Comparison of ENCODE assay signal across 29 cellular contexts in genomic region chr5:1892685-1893445, GRCh38. TPM values are rescaled to one million over a fixed set of nuclear protein-coding genes. Genes with fewer than 3 reads are reported as not detected.
DNase-seq lines count a peak whose midpoint lies in the region; ATAC-seq, FAIRE-seq and TF ChIP-seq lines count a peak whose summit lies in the region.
"Had no signal": no experiment of that assay in that cellular context is flagged by ENCODE, and none has a peak within 500 bp of the region (broad histone marks: within the 10 kb centered on the region; RNA-seq: fewer than 3 reads in every experiment).

No MANE protein-coding gene starts in this region.

- H3K27ac ChIP-seq in MM.1S (ENCODE audit: low read length) = no peak overlapping the region
- no peak overlapping the region for H3K27ac ChIP-seq in kidney (ENCODE audit: low read depth in 2 of 2, low read length in 2 of 2)
- H3K27ac ChIP-seq: A549, PC-9 had no signal

- H3K27me3 ChIP-seq in MM.1S (replicated peaks; ENCODE audit: insufficient read depth, low read length) = peaks cover 38% of the 10 kb centered on the region

- H3K9ac ChIP-seq in MM.1S (ENCODE audit: low read length) (no peak overlapping the region), kidney (ENCODE audit: low read length in 2 of 2) (no peak overlapping the region)

- peaks cover 0 to 2% of the 10 kb centered on the region in 2 donors for H3K4me1 Mint-ChIP-seq in natural killer cell treated with Interleukin-12 subunit alpha and Interleukin-12 subunit beta and Interleukin-15 and Interleukin-18, amount 100 ng/mL, for 72 hours (ENCODE audit: low read depth in 2 of 2)
- no peaks in the 10 kb centered on the region for H3K4me1 Mint-ChIP-seq in natural killer cell

- H3K9me3 ChIP-seq in MM.1S (replicated peaks; ENCODE audit: insufficient read depth, low read length) = no peaks in the 10 kb centered on the region
- H3K9me3 ChIP-seq in kidney (ENCODE audit: control insufficient read depth in 1 of 2, low read length in 2 of 2) = no peaks in the 10 kb centered on the region
- H3K9me3 ChIP-seq: A549 had no signal

- peak in 1 of 2 donors; percentile 17 for ATAC-seq in natural killer cell treated with Interleukin-12 subunit alpha and Interleukin-12 subunit beta and Interleukin-15 and Interleukin-18, amount 100 ng/mL, for 72 hours
- ATAC-seq in natural killer cell (no peak), HG03520 (IDR thresholded peaks at IDR 0.05; ENCODE audit: unreplicated experiment) (no peak), HG03565 (IDR thresholded peaks at IDR 0.05; ENCODE audit: unreplicated experiment) (no peak)

- H3K4me3 Mint-ChIP-seq in natural killer cell treated with Interleukin-12 subunit alpha and Interleukin-12 subunit beta and Interleukin-15 and Interleukin-18, amount 100 ng/mL, for 72 hours = no peak overlapping the region
- H3K4me3 Mint-ChIP-seq in natural killer cell = no peak overlapping the region

- H3K9me3 Mint-ChIP-seq in natural killer cell treated with Interleukin-12 subunit alpha and Interleukin-12 subunit beta and Interleukin-15 and Interleukin-18, amount 100 ng/mL, for 72 hours = no peaks in the 10 kb centered on the region
- no peaks in the 10 kb centered on the region for H3K9me3 Mint-ChIP-seq in natural killer cell

- no peaks in the 10 kb centered on the region for H3F3A ChIP-seq in MM.1S (ENCODE audit: insufficient read depth, low read length)

- H3K9me2 ChIP-seq in MM.1S (replicated peaks; ENCODE audit: insufficient read depth, low read length) = no peaks in the 10 kb centered on the region

- H3K36me3 ChIP-seq in MM.1S (replicated peaks; ENCODE audit: insufficient read depth, low read length) (no peaks in the 10 kb centered on the region), kidney (ENCODE audit: control insufficient read depth in 1 of 2, insufficient read depth in 2 of 2, low read length in 2 of 2) (no peaks in the 10 kb centered on the region)

- peak overlapping the region; percentile 66 for H2AFZ ChIP-seq in MM.1S (ENCODE audit: low read length)
- H2AFZ ChIP-seq: PC-9 had no signal

- intact Hi-C loops in natural killer cell (cut with micrococcal nuclease) = no loop called here
- intact Hi-C loops in kidney (cut with DNase I) = no loop called here

- H3K4me1 ChIP-seq in MM.1S (ENCODE audit: low read length) (no peaks in the 10 kb centered on the region), kidney (ENCODE audit: control insufficient read depth in 1 of 2, insufficient read depth in 1 of 2, low read depth in 1 of 2, low read length in 2 of 2) (no peaks in the 10 kb centered on the region)
- H3K4me1 ChIP-seq: A549 had no signal

- peak overlapping the region; percentile 53; the same call in 1 of the 2 replicates for H3K4me2 ChIP-seq in MM.1S (ENCODE audit: low read depth, low read length)
- H3K4me2 ChIP-seq: A549, PC-9 had no signal

- H3K79me2 ChIP-seq in MM.1S (ENCODE audit: low read length) = no peaks in the 10 kb centered on the region

- H3K27me3 Mint-ChIP-seq in natural killer cell treated with Interleukin-12 subunit alpha and Interleukin-12 subunit beta and Interleukin-15 and Interleukin-18, amount 100 ng/mL, for 72 hours = peaks cover 23 to 37% of the 10 kb centered on the region in 2 donors
- H3K27me3 Mint-ChIP-seq in natural killer cell (ENCODE audit: low read depth in 2 of 2) = peaks cover 17 to 28% of the 10 kb centered on the region in 2 donors

- DNase-seq in natural killer cell treated with Interleukin-12 subunit alpha and Interleukin-12 subunit beta and Interleukin-15 and Interleukin-18, amount 100 ng/mL, for 72 hours (ENCODE audit: low spot score) = peak; percentile 45
- DNase-seq in natural killer cell (no peak), MM.1S (no peak), kidney (peak; percentile 39), urothelium cell line (ENCODE audit: low spot score) (no peak), NCI-H526 treated with DMSO at 0.1 percent for 48 hours (lab: John Stamatoyannopoulos, UW) (no peak)
- DNase-seq: AML-193; Calu3; DMS79 treated with DMSO at 0.1 percent for 48 hours; GF-D8; Kasumi-1; NCI-H1105 treated with DMSO at 0.1 percent for 48 hours; NCI-H146; NCI-H1930; NCI-H2107; NCI-H524; NCI-H82; NK-92 treated with Interleukin-12 subunit alpha and Interleukin-12 subunit beta, amount 100 ng/mL, for 24 hours; PC-9; SHP77 treated with DMSO at 0.1 percent for 48 hours had no signal

- H4K20me1 ChIP-seq in MM.1S (ENCODE audit: insufficient read depth, low read length) = no peaks in the 10 kb centered on the region

- H3K4me3 ChIP-seq in MM.1S (ENCODE audit: low read length) (peak overlapping the region; percentile 58), kidney (ENCODE audit: low read length in 2 of 2) (no peak overlapping the region)
- H3K4me3 ChIP-seq: A549, PC-9 had no signal

- H3K36me3 Mint-ChIP-seq in natural killer cell treated with Interleukin-12 subunit alpha and Interleukin-12 subunit beta and Interleukin-15 and Interleukin-18, amount 100 ng/mL, for 72 hours = no peaks in the 10 kb centered on the region
- H3K36me3 Mint-ChIP-seq in natural killer cell = no peaks in the 10 kb centered on the region

- FAIRE-seq in kidney (lab: Jason Lieb, UNC) (no peak), urothelium cell line (lab: Jason Lieb, UNC) (peak; percentile 53)
- FAIRE-seq: A549, GM12891, GM19239, H54 had no signal

- TF ChIP-seq CTCF in natural killer cell (IDR thresholded peaks at IDR 0.05) (no peak), MM.1S (IDR thresholded peaks at IDR 0.05; ENCODE audit: low read length) (no peak), kidney (IDR thresholded peaks at IDR 0.05; ENCODE audit: borderline replicate concordance, extremely low read depth, insufficient read depth) (no peak)

- H3K27ac Mint-ChIP-seq in natural killer cell treated with Interleukin-12 subunit alpha and Interleukin-12 subunit beta and Interleukin-15 and Interleukin-18, amount 100 ng/mL, for 72 hours = no peak overlapping the region
- H3K27ac Mint-ChIP-seq in natural killer cell = no peak overlapping the region

RNA-seq across cellular contexts. Expression of gene IRX4, which starts 10.1 kb away (rescaled TPM):
- not detected for total RNA-seq in natural killer cell treated with Interleukin-12 subunit alpha and Interleukin-12 subunit beta and Interleukin-15 and Interleukin-18, amount 100 ng/mL, for 72 hours
- total RNA-seq in natural killer cell (not detected), kidney (not detected)
- polyA plus RNA-seq in kidney (ENCODE audit: insufficient read depth, low read depth, low replicate concordance) = not detected
- total RNA-seq: Calu3, HT-29, M059J, PC-9, RPMI7951 had no signal

Comparison
In these comparisons a context has a peak if more than half of its experiments do, and no peak if none do; other contexts are left out.
1. DNase-seq: peak in natural killer cell treated with Interleukin-12 subunit alpha and Interleukin-12 subunit beta and Interleukin-15 and Interleukin-18, amount 100 ng/mL, for 72 hours (single experiment) and kidney (single experiment); none in natural killer cell (single experiment), MM.1S (single experiment), urothelium cell line (single experiment) and NCI-H526 treated with DMSO at 0.1 percent for 48 hours (single experiment).